Comparison of ENCODE assay signal across 10 cellular contexts in genomic region chr7:73830872-73831655, GRCh38. TPM values are rescaled to one million over a fixed set of nuclear protein-coding genes. Genes with fewer than 3 reads are reported as not detected.
A peak's percentile ranks its signal among the peaks of the same experiment; 100 is the strongest.
DNase-seq lines count a peak whose midpoint lies in the region; ATAC-seq, FAIRE-seq and TF ChIP-seq lines count a peak whose summit lies in the region.
"Had no signal": no experiment of that assay in that cellular context is flagged by ENCODE, and none has a peak within 500 bp of the region (broad histone marks: within the 10 kb centered on the region; RNA-seq: fewer than 3 reads in every experiment).

CLDN4 (plus strand) TSS chr7:73830996; CDS start chr7:73831202, 206 bp downstream.

- H2AFZ ChIP-seq in SK-N-SH (ENCODE audit: low read depth) (no peak within 1 kb of the TSS), HepG2 (ENCODE audit: low read length) (no peak within 1 kb of the TSS)

- TF ChIP-seq RAD21 in SK-N-SH (IDR thresholded peaks at IDR 0.05; ENCODE audit: low read length) (no peak), HepG2 (CRISPR knock-in tag; IDR thresholded peaks at IDR 0.05) (no peak)

- H3K79me2 ChIP-seq in SK-N-SH (ENCODE audit: insufficient read depth) = no peaks in the 10 kb centered on the region
- H3K79me2 ChIP-seq in HepG2 (ENCODE audit: insufficient read depth, low read length) = peaks cover 12% of the 10 kb centered on the region

- H3K4me2 ChIP-seq in SK-N-SH = 0 out of 2 replicates have a peak within 1 kb of the TSS, but pooled peaks have one; percentile 16
- H3K4me2 ChIP-seq in HepG2 (ENCODE audit: low read depth, low read length) = peak within 1 kb of the TSS; percentile 98

- H3K4me1 ChIP-seq in SK-N-SH (ENCODE audit: control insufficient read depth in 1 of 2, insufficient read depth in 2 of 2, low read depth in 1 of 2, low read length in 1 of 2) = peaks cover 19 to 54% of the 10 kb centered on the region in 2 experiments
- H3K4me1 ChIP-seq in HepG2 (ENCODE audit: insufficient read depth, low read length) = peaks cover 67% of the 10 kb centered on the region
- peaks cover 53% of the 10 kb centered on the region for H3K4me1 ChIP-seq in vagina

- H3K27me3 ChIP-seq in SK-N-SH (ENCODE audit: insufficient read depth) = no peaks in the 10 kb centered on the region
- H3K27me3 ChIP-seq in HepG2 (ENCODE audit: control insufficient read depth in 1 of 2, insufficient read depth in 2 of 2, low read length in 2 of 2) = peaks cover 0 to 10% of the 10 kb centered on the region in 2 experiments; a peak in 2 of 5 replicates
- no peaks in the 10 kb centered on the region for H3K27me3 ChIP-seq in vagina

- H3K36me3 ChIP-seq in SK-N-SH (replicated peaks in 1 of 2; ENCODE audit: control insufficient read depth in 1 of 2, insufficient read depth in 2 of 2, low read length in 1 of 2) (no peaks in the 10 kb centered on the region), HepG2 (replicated peaks in 1 of 2; ENCODE audit: control insufficient read depth in 1 of 2, insufficient read depth in 2 of 2, low read length in 2 of 2) (no peaks in the 10 kb centered on the region), vagina (no peaks in the 10 kb centered on the region)

- H3K9me3 ChIP-seq in SK-N-SH = no peaks in the 10 kb centered on the region
- no peaks in the 10 kb centered on the region for H3K9me3 ChIP-seq in HepG2 (ENCODE audit: low read length)
- no peaks in the 10 kb centered on the region for H3K9me3 ChIP-seq in vagina

- H3K27ac ChIP-seq in SK-N-SH (ENCODE audit: low read depth in 2 of 2, low read length in 1 of 2) = no peak within 1 kb of the TSS; a peak in 1 of 4 replicates
- peak within 1 kb of the TSS; percentile 55 for H3K27ac ChIP-seq in HepG2 (ENCODE audit: extremely low read length, insufficient read depth, low read length)
- peak within 1 kb of the TSS; percentile 54 for H3K27ac ChIP-seq in vagina
- H3K27ac ChIP-seq: HL-60 had no signal

- WGBS in SK-N-SH (ENCODE audit: low lambda C conversion rate) = 92% methylated on average over 29 of the region's 44 CpGs
- WGBS in HepG2 (ENCODE audit: low lambda C conversion rate) = 7% methylated on average over 3 of the region's 44 CpGs

- H3K9me2 ChIP-seq in SK-N-SH = no peaks in the 10 kb centered on the region

- in situ Hi-C loops in HepG2 (cut with HindIII; ENCODE audit: extremely low pct_ligation_motif_present, low pct_unique_long_range_greater_than_20kb) = no loop called here

- intact Hi-C loops in HepG2 (cut with micrococcal nuclease; ENCODE audit: unreplicated experiment) (no loop called here), vagina (cut with DNase I) (no loop called here)

- TSS peak; percentile 95 for BruUV-seq in HepG2 (replicated peaks; lab: Mats Ljungman, UMichigan)

- H3K4me3 ChIP-seq in SK-N-SH (ENCODE audit: low read depth in 2 of 2, low read length in 1 of 2) (no peak within 1 kb of the TSS), HepG2 (replicated peaks in 1 of 3; ENCODE audit: insufficient read depth in 1 of 3, low read depth in 2 of 3, low read length in 3 of 3) (peak within 1 kb of the TSS; percentile 70 to 83 (median 75)), vagina (peak within 1 kb of the TSS in 1 of 2 donors; percentile 38)

- TF ChIP-seq CTCF in SK-N-SH (IDR thresholded peaks at IDR 0.05) (no peak), HepG2 (CRISPR knock-in tag; IDR thresholded peaks at IDR 0.05) (no peak), vagina (IDR thresholded peaks at IDR 0.05) (no peak)

- DNase-seq in SK-N-SH = no peak
- peak; percentile 62 for DNase-seq in astrocyte of the hippocampus (ENCODE audit: low read depth, low spot score)
- peak; percentile 83 for DNase-seq in HepG2 (ENCODE audit: low spot score)
- no peak for DNase-seq in vagina (ENCODE audit: extremely low spot score in 2 of 2)
- DNase-seq in NCI-H1930 (lab: John Stamatoyannopoulos, UW) = no peak
- DNase-seq in C1 segment of cervical spinal cord (lab: John Stamatoyannopoulos, UW) = no peak
- DNase-seq: amniotic stem cell had no signal

- TF ChIP-seq EP300 in SK-N-SH (IDR thresholded peaks at IDR 0.05; ENCODE audit: borderline replicate concordance in 1 of 2, low read depth in 1 of 2, low read length in 1 of 2) = no peak
- TF ChIP-seq EP300 in HepG2 (IDR thresholded peaks at IDR 0.05; ENCODE audit: low read depth in 2 of 2, low read length in 2 of 2) = peak in 1 of 2 experiments; percentile 15; a peak in 1 of 4 replicates
- TF ChIP-seq EP300 in HepG2 (CRISPR knock-in tag; IDR thresholded peaks at IDR 0.05; ENCODE audit: borderline replicate concordance) = no peak

- POLR2A ChIA-PET in SK-N-SH (lab: Yijun Ruan, JAX) (no interaction called here), HepG2 (lab: Yijun Ruan, JAX) (interaction anchor here (1.0 to 5.5 kb wide), 4 partner anchors 9 to 39 kb away, joined by 3 to 55 read pairs (median 4); partner anchors contain the start of gene METTL27)

- H3F3A ChIP-seq in SK-N-SH (replicated peaks; ENCODE audit: insufficient read depth) = peaks cover 17% of the 10 kb centered on the region

- no peak within 1 kb of the TSS for H3K9ac ChIP-seq in SK-N-SH
- peak within 1 kb of the TSS; percentile 69 for H3K9ac ChIP-seq in HepG2 (ENCODE audit: insufficient read depth, low read depth, low read length)

- CTCF ChIA-PET in SK-N-SH (lab: Yijun Ruan, JAX) (interaction anchor here (1.2 kb wide), 1 partner anchor 20 kb away, joined by 3 read pairs; no protein-coding TSS in a partner anchor), HepG2 (lab: Yijun Ruan, JAX; ENCODE audit: low intra/inter-chr PET ratio, low total read pairs) (no interaction called here)

- peak; percentile 15 for FAIRE-seq in HepG2 (lab: Jason Lieb, UNC)

- H4K20me1 ChIP-seq in SK-N-SH (ENCODE audit: insufficient read depth) = no peaks in the 10 kb centered on the region
- no peaks in the 10 kb centered on the region for H4K20me1 ChIP-seq in HepG2 (ENCODE audit: insufficient read depth, low read length)

- ATAC-seq in SK-N-SH treated with all-trans-retinoic acid at 6 μM for 48 hours (no peak), HepG2 (peak; percentile 66), GM21717 (IDR thresholded peaks at IDR 0.05; ENCODE audit: unreplicated experiment) (no peak)

- TF ChIP-seq POLR2A in HepG2 (IDR thresholded peaks at IDR 0.05; ENCODE audit: insufficient read depth in 1 of 2, low read depth in 2 of 2, low read length in 2 of 2) (peak in 1 of 2 experiments; percentile 99; a peak in 2 of 4 replicates), vagina (IDR thresholded peaks at IDR 0.05) (no peak)

TF ChIP-seq in SK-N-SH, 30 proteins besides CTCF, POLR2A, EP300 and RAD21 (continues in another document):
- TF ChIP-seq, protein P1, sequence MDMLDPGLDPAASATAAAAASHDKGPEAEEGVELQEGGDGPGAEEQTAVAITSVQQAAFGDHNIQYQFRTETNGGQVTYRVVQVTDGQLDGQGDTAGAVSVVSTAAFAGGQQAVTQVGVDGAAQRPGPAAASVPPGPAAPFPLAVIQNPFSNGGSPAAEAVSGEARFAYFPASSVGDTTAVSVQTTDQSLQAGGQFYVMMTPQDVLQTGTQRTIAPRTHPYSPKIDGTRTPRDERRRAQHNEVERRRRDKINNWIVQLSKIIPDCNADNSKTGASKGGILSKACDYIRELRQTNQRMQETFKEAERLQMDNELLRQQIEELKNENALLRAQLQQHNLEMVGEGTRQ (IDR thresholded peaks at IDR 0.05; ENCODE audit: borderline replicate concordance, low read depth, low read length) = no peak

TF ChIP-seq in SK-N-SH treated with all-trans-retinoic acid at 6 μM for 48 hours, 23 proteins besides CTCF, POLR2A, EP300 and RAD21 (continues in another document):
- TF ChIP-seq RARB (CRISPR knock-in tag; IDR thresholded peaks at IDR 0.05) (no peak), SNAI2 (CRISPR knock-in tag; IDR thresholded peaks at IDR 0.05) (no peak)

TF ChIP-seq in HepG2, 621 proteins besides CTCF, POLR2A, EP300 and RAD21 (continues in another document):
- TF ChIP-seq ZNF672 (CRISPR knock-in tag; IDR thresholded peaks at IDR 0.05) (no peak), MTF2 (CRISPR knock-in tag; IDR thresholded peaks at IDR 0.05; ENCODE audit: borderline replicate concordance) (no peak)

RNA-seq across cellular contexts. Expression of gene CLDN4, which starts in this region (rescaled TPM):
- polyA plus RNA-seq in SK-N-SH (2012; rRNA removed) (4.6 and 5.9 TPM in 2 replicates), HepG2 (2011; rRNA removed) (35.7 and 47.4 TPM in 2 replicates)
- polyA plus RNA-seq in SK-N-SH (2012; cell fraction: cytosol; rRNA removed) = 1.9 and 3.1 TPM in 2 replicates
- 6.3 and 6.7 TPM in 2 replicates for polyA plus RNA-seq in SK-N-SH (2012; cell fraction: nucleus; rRNA removed)
- total RNA-seq in HepG2 (2016; rRNA removed; fragmentation: Illumina TruSeq; extraction: Trizol) (9.4 and 28.2 TPM in 2 replicates), vagina (29.5 TPM)
- 4.3 and 4.7 TPM in 2 replicates for total RNA-seq in HepG2 (2016; cell fraction: cytosol; rRNA removed; fragmentation: Illumina TruSeq; extraction: Trizol; ENCODE audit: low read depth)
- 9.9 and 28.5 TPM in 2 replicates for total RNA-seq in HepG2 (2016; cell fraction: insoluble cytoplasmic fraction; rRNA removed; fragmentation: Illumina TruSeq; extraction: Trizol)
- 7.4 and 7.9 TPM in 2 replicates for total RNA-seq in HepG2 (2016; cell fraction: membrane; rRNA removed; fragmentation: Illumina TruSeq; extraction: Trizol)
- 24.8 and 28.9 TPM in 2 replicates for total RNA-seq in HepG2 (2016; cell fraction: nucleus; rRNA removed; fragmentation: Illumina TruSeq; extraction: Trizol)
- polyA plus RNA-seq in HepG2 (2011; cell fraction: cytosol; rRNA removed) = 46.8 and 65.8 TPM in 2 replicates
- polyA plus RNA-seq in HepG2 (2011; cell fraction: nucleus; rRNA removed) = 34.9 and 35.5 TPM in 2 replicates
- 16.0 and 29.2 TPM in 2 replicates for polyA plus RNA-seq in HepG2 (2012)
- 2.9 and 3.1 TPM in 2 replicates for polyA plus RNA-seq in HepG2 (2016; cell fraction: cytosol; fragmentation: Illumina TruSeq; extraction: Trizol; ENCODE audit: low read depth)
- 8.7 and 9.9 TPM in 2 replicates for polyA plus RNA-seq in HepG2 (2016; cell fraction: insoluble cytoplasmic fraction; fragmentation: Illumina TruSeq; extraction: Trizol; ENCODE audit: low read depth)
- 3.9 and 4.0 TPM in 2 replicates for polyA plus RNA-seq in HepG2 (2016; cell fraction: membrane; fragmentation: Illumina TruSeq; extraction: Trizol; ENCODE audit: low read depth)
- polyA plus RNA-seq in HepG2 (2016; cell fraction: nucleus; fragmentation: Illumina TruSeq; extraction: Trizol; ENCODE audit: insufficient read depth, low read depth) = 34.6 and 39.8 TPM in 2 replicates
- polyA minus RNA-seq in HepG2 (2011; rRNA and poly(A)+ RNA removed; ENCODE audit: low replicate concordance) = 55.3 and 116 TPM in 2 replicates
- polyA minus RNA-seq in HepG2 (2011; cell fraction: cytosol; rRNA and poly(A)+ RNA removed) = 39.1 and 50.4 TPM in 2 replicates
- 8.5 and 9.7 TPM in 2 replicates for polyA minus RNA-seq in HepG2 (2011; cell fraction: nucleus; rRNA and poly(A)+ RNA removed)

Comparison
In these comparisons a context has a peak if more than half of its experiments do, and no peak if none do; other contexts are left out.
1. DNase-seq: peak in astrocyte of the hippocampus (single experiment) and HepG2 (single experiment); none in SK-N-SH (single experiment), vagina (0 of 2), NCI-H1930 (0 of 2) and C1 segment of cervical spinal cord (0 of 14).
2. H3K27ac ChIP-seq: peak in HepG2 (single experiment) and vagina (single experiment); none in SK-N-SH (0 of 2).
3. H3K4me3 ChIP-seq: peak in HepG2 (3 of 3); none in SK-N-SH (0 of 2).
4. Of the 25 proteins assayed by ChIP-seq in both HepG2 and SK-N-SH: peak only in HepG2: FOSL2, JUND, MAX, POLR2AphosphoS5, RXRA, SIN3A and 2 more; only in SK-N-SH: none; in both: none; in neither: 14; mixed calls (peak in some experiments, not most) for 3.